ENCODE assay signal across 8 cellular contexts in the genomic region with DNA sequence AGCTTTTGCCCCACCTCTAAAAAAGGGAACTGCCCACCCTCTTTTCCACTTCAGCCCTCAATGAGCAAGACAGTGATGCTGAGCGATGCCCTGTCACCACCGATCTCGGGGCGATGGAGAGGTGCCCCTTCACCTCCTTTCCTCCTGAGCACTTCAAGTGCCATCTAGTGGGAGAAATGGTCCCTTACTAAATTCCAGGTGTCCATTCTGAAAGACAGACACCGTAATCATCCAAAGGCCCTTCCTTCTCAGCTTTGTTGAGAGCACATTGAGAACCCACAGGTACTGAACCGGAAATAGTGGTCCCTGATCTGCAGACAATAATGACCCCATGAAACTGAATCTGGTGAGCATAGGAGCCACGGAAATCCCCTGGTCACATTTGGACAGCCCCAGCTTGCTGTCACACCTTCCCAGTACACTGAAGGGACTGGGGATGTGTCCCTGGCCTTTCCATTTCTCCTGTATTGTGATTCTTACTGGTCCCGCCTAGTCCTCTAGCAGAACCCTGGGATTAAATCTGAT. TPM values are rescaled to one million over a fixed set of nuclear protein-coding genes. Genes with fewer than 3 reads are reported as not detected.
DNase-seq lines count a peak whose midpoint lies in the region; TF ChIP-seq lines count a peak whose summit lies in the region.

No MANE protein-coding gene starts in this region.

- no peak overlapping the region for H3K4me3 ChIP-seq in GM12864 (ENCODE audit: low read depth, low read length)
- no peak overlapping the region for H3K4me3 ChIP-seq in HAP-1
- no peak overlapping the region for H3K4me3 ChIP-seq in WI38 (ENCODE audit: low read depth, low read length)
- no peak overlapping the region for H3K4me3 ChIP-seq in endodermal cell (ENCODE audit: low read length)
- no peak overlapping the region for H3K4me3 ChIP-seq in neuronal stem cell (ENCODE audit: low read length in 2 of 2)

- H3K4me2 ChIP-seq in neuronal stem cell (ENCODE audit: insufficient read depth, low read length, poor library complexity, severe bottlenecking) = no peak overlapping the region

- no peaks in the 10 kb centered on the region for H3K4me1 ChIP-seq in HAP-1
- H3K4me1 ChIP-seq in endodermal cell (ENCODE audit: control insufficient read depth, insufficient read depth, low read length) = no peaks in the 10 kb centered on the region
- peaks cover under 1 to 9% of the 10 kb centered on the region in 2 donors for H3K4me1 ChIP-seq in neuronal stem cell (ENCODE audit: control insufficient read depth in 2 of 2, insufficient read depth in 1 of 2, low read depth in 1 of 2, low read length in 2 of 2)

- H3K36me3 ChIP-seq in HAP-1 (replicated peaks) (no peaks in the 10 kb centered on the region; the same call in 1 of the 2 replicates), endodermal cell (ENCODE audit: control insufficient read depth, insufficient read depth, low read length) (peaks cover 93% of the 10 kb centered on the region), neuronal stem cell (replicated peaks in 1 of 2; ENCODE audit: control insufficient read depth in 2 of 2, insufficient read depth in 2 of 2, low read length in 2 of 2) (peaks cover 0 to 87% of the 10 kb centered on the region in 2 donors)

- no peaks in the 10 kb centered on the region for H3K4me1 Mint-ChIP-seq in endodermal cell

- H3K23ac ChIP-seq in neuronal stem cell (ENCODE audit: low read depth, low read length, poor library complexity) = no peak overlapping the region

- TF ChIP-seq CTCF in 22Rv1 (IDR thresholded peaks at IDR 0.05) (peak; percentile 63), GM12864 (IDR thresholded peaks at IDR 0.05; ENCODE audit: low read depth, low read length, missing control alignments) (peak; percentile 74), LNCAP (IDR thresholded peaks at IDR 0.05) (peak; percentile 61), WI38 (IDR thresholded peaks at IDR 0.05; ENCODE audit: low read depth, low read length) (peak; percentile 26; the same call in 1 of the 2 replicates), endodermal cell (conservative IDR thresholded peaks at IDR 0.05) (peak; percentile 74)

- no peak overlapping the region for H3K4me3 Mint-ChIP-seq in endodermal cell

- H3K79me1 ChIP-seq in neuronal stem cell (ENCODE audit: low read depth, low read length) = no peaks in the 10 kb centered on the region

- no peak overlapping the region for H3K18ac ChIP-seq in neuronal stem cell (ENCODE audit: low read length)

- peak; percentile 60 for DNase-seq in GM12864 (ENCODE audit: low read depth)
- DNase-seq in HAP-1 (ENCODE audit: low spot score in 2 of 2) = peak; percentile 11 to 25
- DNase-seq in endodermal cell = no peak
- peak; percentile 51 for DNase-seq in neuronal stem cell (ENCODE audit: low spot score)
- DNase-seq in islet precursor cell = no peak

- H2BK12ac ChIP-seq in neuronal stem cell (ENCODE audit: low read length) = no peak overlapping the region

- no peak overlapping the region for H3K4ac ChIP-seq in neuronal stem cell (ENCODE audit: low read length)

- no peak overlapping the region for H2BK120ac ChIP-seq in neuronal stem cell (ENCODE audit: low read depth, low read length)

- 89% methylated on average over 8 of the region's 8 CpGs for WGBS in endodermal cell (ENCODE audit: insufficient coverage in 1 of 2, insufficient read length in 1 of 2), 2 experiments
- WGBS in neuronal stem cell (ENCODE audit: extremely low coverage in 2 of 2, insufficient read length in 2 of 2, insufficient replicate concordance in 1 of 2), 2 donors = no CpG with 5 or more reads among the region's 8 CpGs

- no peak overlapping the region for H3K9ac ChIP-seq in endodermal cell (ENCODE audit: extremely low read depth, low read length, poor library complexity, severe bottlenecking)
- no peak overlapping the region for H3K9ac ChIP-seq in neuronal stem cell (ENCODE audit: low read depth, low read length, poor library complexity)

- peaks cover 80% of the 10 kb centered on the region for H3K36me3 Mint-ChIP-seq in endodermal cell (ENCODE audit: low read depth)

- H3K27ac Mint-ChIP-seq in endodermal cell = peak overlapping the region; percentile 13

- H2BK15ac ChIP-seq in neuronal stem cell (ENCODE audit: low read length) = no peak overlapping the region

- no peak overlapping the region for H2AK5ac ChIP-seq in neuronal stem cell (ENCODE audit: low read depth, low read length)

- H3K27me3 ChIP-seq in HAP-1 (ENCODE audit: low read depth) (no peaks in the 10 kb centered on the region), endodermal cell (ENCODE audit: control insufficient read depth, insufficient read depth, low read length, poor library complexity, severe bottlenecking) (no peaks in the 10 kb centered on the region), neuronal stem cell (ENCODE audit: control insufficient read depth in 3 of 3, insufficient read depth in 3 of 3, low read depth in 1 of 3, low read length in 3 of 3) (no peaks in the 10 kb centered on the region)

- in situ Hi-C loops in HAP-1 (cut with MboI; ENCODE audit: low sequenced_read_pairs) = loop anchor here (5.0 to 10.0 kb wide), 2 partner anchors 157 to 494 kb away; no protein-coding TSS in a partner anchor

- H3K27ac ChIP-seq in 22Rv1 (no peak overlapping the region), endodermal cell (ENCODE audit: low read depth, low read length) (no peak overlapping the region), neuronal stem cell (replicated peaks; ENCODE audit: low read length) (no peak overlapping the region)

- no peak overlapping the region for H4K8ac ChIP-seq in neuronal stem cell (ENCODE audit: low read depth, low read length)

- no peak overlapping the region for H4K91ac ChIP-seq in neuronal stem cell (ENCODE audit: low read depth, low read length, poor library complexity)

- H3K9me3 ChIP-seq in HAP-1 (no peaks in the 10 kb centered on the region), endodermal cell (ENCODE audit: control insufficient read depth, low read length) (no peaks in the 10 kb centered on the region), neuronal stem cell (replicated peaks in 1 of 2; ENCODE audit: control insufficient read depth in 2 of 2, insufficient read depth in 1 of 2, low read depth in 1 of 2, low read length in 2 of 2) (no peaks in the 10 kb centered on the region)

- no peak overlapping the region for H3K14ac ChIP-seq in neuronal stem cell (ENCODE audit: low read length)

- H3K9me3 Mint-ChIP-seq in endodermal cell = no peaks in the 10 kb centered on the region

- no peak overlapping the region for H2AFZ ChIP-seq in neuronal stem cell (ENCODE audit: low read length)

- no peaks in the 10 kb centered on the region for H3K27me3 Mint-ChIP-seq in endodermal cell (ENCODE audit: insufficient read depth)

- H2BK5ac ChIP-seq in neuronal stem cell (ENCODE audit: low read length) = no peak overlapping the region

RNA-seq across cellular contexts. Expression of a gene that starts 38.5 kb away (rescaled TPM):
- 10 to 100 TPM in 1 of 2 donors, 1 to 10 TPM in 1; 6.8 to 12.2 TPM for total RNA-seq in endodermal cell
- polyA plus RNA-seq in endodermal cell (2013, experiment 1 of 2) = 8.8 TPM
- polyA plus RNA-seq in endodermal cell (2013, experiment 2 of 2) = 9.3 TPM
- 5.7 TPM for polyA plus RNA-seq in neuronal stem cell (2013, experiment 1 of 2)
- 5.0 TPM for polyA plus RNA-seq in neuronal stem cell (2013, experiment 2 of 2)

RNA-seq across cellular contexts. Expression of a gene that starts 54.6 kb away (rescaled TPM):
- 10 to 100 TPM; 20.0 to 37.8 TPM for total RNA-seq in endodermal cell
- polyA plus RNA-seq in endodermal cell (2013, experiment 1 of 2) = 36.4 TPM
- polyA plus RNA-seq in endodermal cell (2013, experiment 2 of 2) = 44.8 TPM
- 49.7 TPM for polyA plus RNA-seq in neuronal stem cell (2013, experiment 1 of 2)
- 50.8 TPM for polyA plus RNA-seq in neuronal stem cell (2013, experiment 2 of 2)

Comparison
In these comparisons a context has a peak if more than half of its experiments do, and no peak if none do; other contexts are left out.
1. DNase-seq: peak in GM12864 (single experiment), HAP-1 (2 of 2) and neuronal stem cell (single experiment); none in endodermal cell (single experiment) and islet precursor cell (single experiment).
2. Peak in every context shown above with its lines, with median percentiles within 50 percentile points of each other: CTCF ChIP-seq.